In the genomic region with DNA sequence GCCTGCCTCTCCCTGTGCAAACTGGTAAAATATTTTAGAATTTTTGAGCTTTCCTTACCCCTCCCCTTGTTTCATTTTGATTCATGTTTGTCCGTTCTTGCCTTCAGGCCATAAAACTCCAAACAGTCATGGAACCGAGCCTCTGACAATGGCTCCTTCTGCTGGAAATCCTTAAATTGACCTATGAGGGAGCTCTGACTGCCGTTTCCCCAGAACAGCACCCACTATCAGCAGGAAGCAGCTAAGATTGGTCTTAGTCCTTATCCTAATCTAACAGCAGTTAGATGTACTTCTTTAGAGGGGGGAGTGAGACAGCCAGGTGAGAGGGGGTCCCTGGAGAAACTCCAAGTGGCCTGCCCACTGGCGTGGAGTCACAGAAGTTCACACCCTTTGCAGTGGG, we compare ENCODE assay signal across 1 cellular context.
TF ChIP-seq lines count a peak whose summit lies in the region.

No MANE protein-coding gene starts in this region.

TF ChIP-seq in K562, 482 proteins besides CTCF, POLR2A, EP300 and RAD21 (continued from another document):
- TF ChIP-seq, protein P1, sequence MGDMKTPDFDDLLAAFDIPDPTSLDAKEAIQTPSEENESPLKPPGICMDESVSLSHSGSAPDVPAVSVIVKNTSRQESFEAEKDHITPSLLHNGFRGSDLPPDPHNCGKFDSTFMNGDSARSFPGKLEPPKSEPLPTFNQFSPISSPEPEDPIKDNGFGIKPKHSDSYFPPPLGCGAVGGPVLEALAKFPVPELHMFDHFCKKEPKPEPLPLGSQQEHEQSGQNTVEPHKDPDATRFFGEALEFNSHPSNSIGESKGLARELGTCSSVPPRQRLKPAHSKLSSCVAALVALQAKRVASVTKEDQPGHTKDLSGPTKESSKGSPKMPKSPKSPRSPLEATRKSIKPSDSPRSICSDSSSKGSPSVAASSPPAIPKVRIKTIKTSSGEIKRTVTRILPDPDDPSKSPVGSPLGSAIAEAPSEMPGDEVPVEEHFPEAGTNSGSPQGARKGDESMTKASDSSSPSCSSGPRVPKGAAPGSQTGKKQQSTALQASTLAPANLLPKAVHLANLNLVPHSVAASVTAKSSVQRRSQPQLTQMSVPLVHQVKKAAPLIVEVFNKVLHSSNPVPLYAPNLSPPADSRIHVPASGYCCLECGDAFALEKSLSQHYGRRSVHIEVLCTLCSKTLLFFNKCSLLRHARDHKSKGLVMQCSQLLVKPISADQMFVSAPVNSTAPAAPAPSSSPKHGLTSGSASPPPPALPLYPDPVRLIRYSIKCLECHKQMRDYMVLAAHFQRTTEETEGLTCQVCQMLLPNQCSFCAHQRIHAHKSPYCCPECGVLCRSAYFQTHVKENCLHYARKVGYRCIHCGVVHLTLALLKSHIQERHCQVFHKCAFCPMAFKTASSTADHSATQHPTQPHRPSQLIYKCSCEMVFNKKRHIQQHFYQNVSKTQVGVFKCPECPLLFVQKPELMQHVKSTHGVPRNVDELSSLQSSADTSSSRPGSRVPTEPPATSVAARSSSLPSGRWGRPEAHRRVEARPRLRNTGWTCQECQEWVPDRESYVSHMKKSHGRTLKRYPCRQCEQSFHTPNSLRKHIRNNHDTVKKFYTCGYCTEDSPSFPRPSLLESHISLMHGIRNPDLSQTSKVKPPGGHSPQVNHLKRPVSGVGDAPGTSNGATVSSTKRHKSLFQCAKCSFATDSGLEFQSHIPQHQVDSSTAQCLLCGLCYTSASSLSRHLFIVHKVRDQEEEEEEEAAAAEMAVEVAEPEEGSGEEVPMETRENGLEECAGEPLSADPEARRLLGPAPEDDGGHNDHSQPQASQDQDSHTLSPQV (IDR thresholded peaks at IDR 0.05): peak; percentile 38
- TF ChIP-seq ARID1B (IDR thresholded peaks at IDR 0.05): peak; percentile 79
- TF ChIP-seq SOX6 (IDR thresholded peaks at IDR 0.05): peak; percentile 40; the same call in 1 of the 2 replicates
- TF ChIP-seq NCOR1 (IDR thresholded peaks at IDR 0.05): peak; percentile 52
- TF ChIP-seq, protein P2, sequence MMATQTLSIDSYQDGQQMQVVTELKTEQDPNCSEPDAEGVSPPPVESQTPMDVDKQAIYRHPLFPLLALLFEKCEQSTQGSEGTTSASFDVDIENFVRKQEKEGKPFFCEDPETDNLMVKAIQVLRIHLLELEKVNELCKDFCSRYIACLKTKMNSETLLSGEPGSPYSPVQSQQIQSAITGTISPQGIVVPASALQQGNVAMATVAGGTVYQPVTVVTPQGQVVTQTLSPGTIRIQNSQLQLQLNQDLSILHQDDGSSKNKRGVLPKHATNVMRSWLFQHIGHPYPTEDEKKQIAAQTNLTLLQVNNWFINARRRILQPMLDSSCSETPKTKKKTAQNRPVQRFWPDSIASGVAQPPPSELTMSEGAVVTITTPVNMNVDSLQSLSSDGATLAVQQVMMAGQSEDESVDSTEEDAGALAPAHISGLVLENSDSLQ (IDR thresholded peaks at IDR 0.05): peak; percentile 7; the same call in 1 of the 2 replicates
